In genomic region chr5:124527220-124527991, GRCh38 we compare ENCODE assay signal across 11 cellular contexts.
A peak's percentile ranks its signal among the peaks of the same experiment; 100 is the strongest.
DNase-seq lines count a peak whose midpoint lies in the region; ATAC-seq, FAIRE-seq and TF ChIP-seq lines count a peak whose summit lies in the region.
"Had no signal": no experiment of that assay in that cellular context is flagged by ENCODE, and none has a peak within 500 bp of the region (broad histone marks: within the 10 kb centered on the region; RNA-seq: fewer than 3 reads in every experiment).

No MANE protein-coding gene starts in this region.

- TF ChIP-seq CTCF in astrocyte (IDR thresholded peaks at IDR 0.05; ENCODE audit: insufficient read depth, low read depth, low read length) (no peak), WTC11 (IDR thresholded peaks at IDR 0.05) (no peak)

- no peak overlapping the region for H4K8ac ChIP-seq in mesendoderm (ENCODE audit: low read depth, low read length)

- no CpG with 5 or more reads among the region's 8 CpGs for whole genome bisulfite sequencing in mesendoderm (ENCODE audit: extremely low coverage, insufficient coverage, low lambda C conversion rate)

- H3K27ac Mint-ChIP-seq in astrocyte (ENCODE audit: unreplicated experiment) (no peak overlapping the region), WTC11 (no peak overlapping the region)
- no peak overlapping the region for H3K27ac Mint-ChIP-seq in effector memory CD8-positive, alpha-beta T cell

- no peak overlapping the region for H3K9ac ChIP-seq in astrocyte (ENCODE audit: low read length)
- no peak overlapping the region for H3K9ac ChIP-seq in mesendoderm (ENCODE audit: low read length)

- H3K4me1 ChIP-seq in astrocyte (ENCODE audit: insufficient read depth, low read length) (no peaks in the 10 kb centered on the region), mesendoderm (ENCODE audit: control insufficient read depth, low read depth, low read length) (no peaks in the 10 kb centered on the region)

- H3K23ac ChIP-seq in mesendoderm (ENCODE audit: low read length): no peak overlapping the region

- no peak overlapping the region for H2BK15ac ChIP-seq in mesendoderm (replicated peaks; ENCODE audit: low read depth)

- H3K4ac ChIP-seq in mesendoderm (ENCODE audit: low read depth, low read length): no peak overlapping the region

- H4K5ac ChIP-seq in mesendoderm (ENCODE audit: low read length): no peak overlapping the region

- H3K79me2 ChIP-seq in astrocyte (ENCODE audit: insufficient read depth, low read length) (no peaks in the 10 kb centered on the region), mesendoderm (ENCODE audit: control insufficient read depth, insufficient read depth, low read length) (no peaks in the 10 kb centered on the region)

- H3K27me3 ChIP-seq in astrocyte (ENCODE audit: insufficient read depth, low read length) (no peaks in the 10 kb centered on the region), mesendoderm (ENCODE audit: insufficient read depth, low read length, poor library complexity) (no peaks in the 10 kb centered on the region)

- no peaks in the 10 kb centered on the region for H4K20me1 ChIP-seq in astrocyte (ENCODE audit: insufficient read depth, low read length)

- H3K79me1 ChIP-seq in mesendoderm (ENCODE audit: low read length): no peaks in the 10 kb centered on the region

- H2AFZ ChIP-seq in astrocyte (ENCODE audit: low read depth, low read length): no peak overlapping the region

- H3K36me3 Mint-ChIP-seq in astrocyte (ENCODE audit: low read depth, unreplicated experiment): no peaks in the 10 kb centered on the region
- no peaks in the 10 kb centered on the region for H3K36me3 Mint-ChIP-seq in effector memory CD8-positive, alpha-beta T cell (ENCODE audit: insufficient read depth)
- peaks cover 18% of the 10 kb centered on the region for H3K36me3 Mint-ChIP-seq in WTC11

- H2AK5ac ChIP-seq in mesendoderm (ENCODE audit: low read length): no peak overlapping the region

- H3K27ac ChIP-seq in astrocyte (ENCODE audit: low read depth, low read length): no peak overlapping the region
- no peak overlapping the region for H3K27ac ChIP-seq in mesendoderm (ENCODE audit: low read depth, low read length)

- H3K4me2 ChIP-seq in astrocyte (ENCODE audit: low read length): peak overlapping the region; percentile 8
- no peak overlapping the region for H3K4me2 ChIP-seq in mesendoderm (ENCODE audit: low read length)

- H3K18ac ChIP-seq in mesendoderm (ENCODE audit: low read length): peak overlapping the region; percentile 60

- FAIRE-seq in astrocyte (lab: Jason Lieb, UNC): no peak
- FAIRE-seq: islet of Langerhans had no signal

- H3K9me3 Mint-ChIP-seq in astrocyte (ENCODE audit: unreplicated experiment): peaks cover 9% of the 10 kb centered on the region
- peaks cover 13 to 20% of the 10 kb centered on the region in 2 donors for H3K9me3 Mint-ChIP-seq in effector memory CD8-positive, alpha-beta T cell
- peaks cover 35% of the 10 kb centered on the region for H3K9me3 Mint-ChIP-seq in WTC11

- no peak overlapping the region for H2BK5ac ChIP-seq in mesendoderm (ENCODE audit: low read length)

- H3K36me3 ChIP-seq in astrocyte (ENCODE audit: insufficient read depth, low read length) (no peaks in the 10 kb centered on the region), mesendoderm (ENCODE audit: control insufficient read depth, insufficient read depth, low read length) (no peaks in the 10 kb centered on the region)

- H3K4me3 Mint-ChIP-seq in astrocyte (ENCODE audit: unreplicated experiment) (no peak overlapping the region), WTC11 (no peak overlapping the region)
- H3K4me3 Mint-ChIP-seq in effector memory CD8-positive, alpha-beta T cell: no peak overlapping the region

- peak; percentile 27 for ATAC-seq in GM18499 (IDR thresholded peaks at IDR 0.05; ENCODE audit: insufficient read depth, unreplicated experiment)
- peak; percentile 48 for ATAC-seq in HG02610 (IDR thresholded peaks at IDR 0.05; ENCODE audit: unreplicated experiment)
- ATAC-seq in effector memory CD8-positive, alpha-beta T cell (replicated peaks): no peak
- no peak for ATAC-seq in HG03139 (IDR thresholded peaks at IDR 0.05; ENCODE audit: unreplicated experiment)
- ATAC-seq in WTC11: no peak

- H3K27me3 Mint-ChIP-seq in astrocyte (ENCODE audit: low read depth, unreplicated experiment) (peaks cover 3% of the 10 kb centered on the region), WTC11 (ENCODE audit: low read depth) (no peaks in the 10 kb centered on the region; the same call in 1 of the 2 replicates)
- H3K27me3 Mint-ChIP-seq in effector memory CD8-positive, alpha-beta T cell: no peaks in the 10 kb centered on the region

- no peak overlapping the region for H2BK120ac ChIP-seq in mesendoderm (ENCODE audit: low read depth, low read length)

- H3K4me1 Mint-ChIP-seq in astrocyte (ENCODE audit: low read depth, unreplicated experiment) (peaks cover 19% of the 10 kb centered on the region), WTC11 (no peaks in the 10 kb centered on the region)
- no peaks in the 10 kb centered on the region for H3K4me1 Mint-ChIP-seq in effector memory CD8-positive, alpha-beta T cell (ENCODE audit: low read depth in 2 of 2)

- H3K9me3 ChIP-seq in astrocyte (ENCODE audit: insufficient read depth, low read depth, low read length): no peaks in the 10 kb centered on the region

- CTCF ChIA-PET in WTC11 (lab: Charles Lee): no interaction called here

- POLR2A ChIA-PET in WTC11 (lab: Charles Lee): no interaction called here

- no peak overlapping the region for H3K56ac ChIP-seq in mesendoderm (ENCODE audit: low read length)

- DNase-seq in astrocyte (ENCODE audit: low read depth): peak; percentile 72
- DNase-seq in mesendoderm: no peak
- DNase-seq in effector memory CD8-positive, alpha-beta T cell: no peak
- no peak for DNase-seq in retina
- no peak for DNase-seq in WTC11 (ENCODE audit: low spot score)
- DNase-seq: dermis blood vessel endothelial cell, NCI-H345 had no signal

- H3K4me3 ChIP-seq in astrocyte (ENCODE audit: insufficient read depth, low read depth, low read length) (no peak overlapping the region), mesendoderm (ENCODE audit: low read length) (no peak overlapping the region)

TF ChIP-seq in WTC11, 78 proteins besides CTCF, POLR2A, EP300 and RAD21:
- no peak for TF ChIP-seq USF2 (CRISPR knock-in tag; IDR thresholded peaks at IDR 0.05)
- no peak for TF ChIP-seq STAT6 (CRISPR knock-in tag; conservative IDR thresholded peaks at IDR 0.05; ENCODE audit: low read depth)
- TF ChIP-seq ESRRA (CRISPR knock-in tag; IDR thresholded peaks at IDR 0.05; ENCODE audit: borderline replicate concordance): no peak
- no peak for TF ChIP-seq E2F5 (CRISPR knock-in tag; IDR thresholded peaks at IDR 0.05)
- no peak for TF ChIP-seq CREB1 (CRISPR knock-in tag; IDR thresholded peaks at IDR 0.05)
- TF ChIP-seq ZNF416 (CRISPR knock-in tag; IDR thresholded peaks at IDR 0.05): no peak
- TF ChIP-seq PRRX2 (CRISPR knock-in tag; IDR thresholded peaks at IDR 0.05): no peak
- TF ChIP-seq TP53 (CRISPR knock-in tag; IDR thresholded peaks at IDR 0.05): no peak

Comparison
In these comparisons a context has a peak if more than half of its experiments do, and no peak if none do; other contexts are left out.
1. ATAC-seq: peak in GM18499 (single experiment) and HG02610 (single experiment); none in effector memory CD8-positive, alpha-beta T cell (single experiment), HG03139 (single experiment) and WTC11 (single experiment).